In the genomic region with DNA sequence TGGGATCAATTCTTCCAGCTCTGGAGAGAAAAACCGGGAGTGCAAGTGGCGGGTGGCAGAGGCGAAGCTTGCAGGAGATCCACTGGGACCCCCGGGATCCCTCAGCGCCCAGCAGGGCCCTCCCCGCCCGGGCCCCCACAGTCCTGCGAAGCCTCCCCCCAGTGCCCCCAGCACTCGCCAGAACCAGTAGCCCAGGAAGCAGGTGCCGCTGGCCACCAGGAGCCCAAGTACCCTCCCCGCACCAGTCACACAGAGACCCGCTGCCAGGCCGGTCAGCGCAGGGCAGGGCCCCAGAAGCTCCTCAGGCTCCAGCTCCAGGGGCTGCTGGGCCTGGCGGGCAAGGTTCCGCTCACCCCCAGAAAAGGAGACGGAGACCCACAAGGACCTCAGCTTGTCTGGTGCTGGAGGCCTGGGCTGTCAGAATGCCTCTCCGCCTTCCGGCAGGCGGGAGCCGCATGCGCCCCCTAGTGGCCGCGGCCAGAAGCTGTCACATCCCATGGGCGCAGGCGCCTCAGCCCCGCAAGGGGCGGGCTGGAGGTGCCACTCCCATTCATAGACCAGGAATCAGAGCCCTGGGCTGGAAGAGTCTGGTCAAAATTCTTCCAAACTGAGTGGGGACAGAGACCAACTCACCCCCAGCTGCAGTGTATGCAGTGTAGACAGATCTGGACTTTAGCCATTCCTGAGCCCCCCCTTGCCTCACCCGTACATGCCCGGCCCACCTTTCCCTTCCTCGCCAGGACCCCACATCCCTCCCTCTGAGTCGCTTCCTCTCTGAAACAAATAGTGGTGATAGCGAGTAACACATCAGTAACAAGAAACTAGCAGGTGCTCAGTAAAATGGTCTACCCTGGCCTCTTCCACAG, we compare ENCODE assay signal across 12 cellular contexts.
DNase-seq lines count a peak whose midpoint lies in the region; ATAC-seq, FAIRE-seq and TF ChIP-seq lines count a peak whose summit lies in the region.
"Had no signal": no experiment of that assay in that cellular context is flagged by ENCODE, and none has a peak within 500 bp of the region (broad histone marks: within the 10 kb centered on the region; RNA-seq: fewer than 3 reads in every experiment).

No MANE protein-coding gene starts in this region.

- ATAC-seq in GM12878 = no peak
- ATAC-seq: activated naive CD8-positive, alpha-beta T cell treated with anti-CD3 and anti-CD28 coated beads, Interleukin-2, amount 50 U/mL, for 24 hours had no signal

- in situ Hi-C loops in mammary epithelial cell (cut with MboI; ENCODE audit: low sequenced_read_pairs in 2 of 2) (no loop called here), GM12878 (cut with MboI) (no loop called here)

- CTCF ChIA-PET in MCF 10A (lab: Yijun Ruan, JAX) = interaction anchor here (0.7 to 0.8 kb wide), 2 partner anchors 10 to 204 kb away, joined by 3 read pairs; no protein-coding TSS in a partner anchor
- CTCF ChIA-PET in mammary epithelial cell (lab: Charles Lee; ENCODE audit: low non-redundant PET) = no interaction called here
- CTCF ChIA-PET in GM12878 (lab: Yijun Ruan, JAX) = no interaction called here

- TF ChIP-seq RAD21 in GM12878 (IDR thresholded peaks at IDR 0.05; ENCODE audit: insufficient read depth, low read depth, low read length) = no peak

- no peak overlapping the region for H2AFZ ChIP-seq in mammary epithelial cell (ENCODE audit: low read depth, low read length)
- no peak overlapping the region for H2AFZ ChIP-seq in Loucy (ENCODE audit: low read length)
- no peak overlapping the region for H2AFZ ChIP-seq in GM12878 (ENCODE audit: control insufficient read depth, low read depth, low read length)
- H2AFZ ChIP-seq in osteoblast (ENCODE audit: low read length) = no peak overlapping the region

- no peaks in the 10 kb centered on the region for H3K79me2 ChIP-seq in mammary epithelial cell (ENCODE audit: insufficient read depth, low read length)
- no peaks in the 10 kb centered on the region for H3K79me2 ChIP-seq in Loucy (ENCODE audit: insufficient read depth, low read length)
- no peaks in the 10 kb centered on the region for H3K79me2 ChIP-seq in GM12878 (ENCODE audit: control insufficient read depth, insufficient read depth, low read length)
- H3K79me2 ChIP-seq in osteoblast (ENCODE audit: insufficient read depth, low read length) = no peaks in the 10 kb centered on the region

- no peak overlapping the region for H3K4me3 Mint-ChIP-seq in MCF 10A (ENCODE audit: unreplicated experiment)
- H3K4me3 Mint-ChIP-seq: activated naive CD8-positive, alpha-beta T cell treated with anti-CD3 and anti-CD28 coated beads, Interleukin-2, amount 50 U/mL, for 24 hours had no signal

- H3K4me3 ChIP-seq in mammary epithelial cell (replicated peaks in 1 of 3; ENCODE audit: insufficient read depth in 1 of 3, low read depth in 2 of 3, low read length in 3 of 3) (no peak overlapping the region), Loucy (ENCODE audit: low read length, poor library complexity, severe bottlenecking) (no peak overlapping the region), GM12878 (no peak overlapping the region), osteoblast (ENCODE audit: insufficient read depth, low read length) (no peak overlapping the region)
- H3K4me3 ChIP-seq: colonic mucosa had no signal

- 79% methylated on average over 19 of the region's 33 CpGs for WGBS in mammary epithelial cell (ENCODE audit: low coverage, missing lambda C conversion rate)
- 69% methylated on average over 29 of the region's 33 CpGs for WGBS in GM12878 (ENCODE audit: insufficient coverage, insufficient replicate concordance, low lambda C conversion rate, missing lambda C conversion rate)

- H3K9me3 ChIP-seq in mammary epithelial cell (replicated peaks; ENCODE audit: insufficient read depth, low read length) (peaks cover 37% of the 10 kb centered on the region), Loucy (ENCODE audit: insufficient read depth, low read depth, low read length) (peaks cover 4% of the 10 kb centered on the region; the same call in 1 of the 2 replicates), GM12878 (replicated peaks; ENCODE audit: control insufficient read depth, insufficient read depth, low read length) (no peaks in the 10 kb centered on the region; the same call in 2 of the 3 replicates), osteoblast (ENCODE audit: low read depth, low read length) (no peaks in the 10 kb centered on the region)
- H3K9me3 ChIP-seq: colonic mucosa had no signal

- H3K27ac Mint-ChIP-seq in MCF 10A (ENCODE audit: low read depth, unreplicated experiment) = no peak overlapping the region
- H3K27ac Mint-ChIP-seq: activated naive CD8-positive, alpha-beta T cell treated with anti-CD3 and anti-CD28 coated beads, Interleukin-2, amount 50 U/mL, for 24 hours had no signal

- no peaks in the 10 kb centered on the region for H3F3A ChIP-seq in Loucy (ENCODE audit: low read depth)

- no peaks in the 10 kb centered on the region for H3K4me1 Mint-ChIP-seq in MCF 10A (ENCODE audit: insufficient read depth, unreplicated experiment)
- H3K4me1 Mint-ChIP-seq: activated naive CD8-positive, alpha-beta T cell treated with anti-CD3 and anti-CD28 coated beads, Interleukin-2, amount 50 U/mL, for 24 hours had no signal

- no peaks in the 10 kb centered on the region for H3K9me2 ChIP-seq in Loucy (replicated peaks; ENCODE audit: low read depth, low read length)

- TF ChIP-seq EP300 in GM12878 (IDR thresholded peaks at IDR 0.05; ENCODE audit: borderline replicate concordance in 1 of 2, control insufficient read depth in 1 of 2, low read depth in 2 of 2, low read length in 2 of 2) = no peak

- H3K9me3 Mint-ChIP-seq in MCF 10A (ENCODE audit: unreplicated experiment) = peaks cover 21% of the 10 kb centered on the region

- POLR2A ChIA-PET in MCF 10A (lab: Yijun Ruan, JAX) (no interaction called here), GM12878 (lab: Charles Lee) (no interaction called here)

- SMC1A ChIA-PET in GM12878 (lab: Charles Lee; ENCODE audit: uncharacterized antibody, unreplicated experiment) = no interaction called here

- dilution Hi-C loops in mammary epithelial cell (cut with HindIII; ENCODE audit: low sequenced_read_pairs) = no loop called here

- RAD21 ChIA-PET in GM12878 (lab: Charles Lee; ENCODE audit: unreplicated experiment) = no interaction called here

- H3K36me3 ChIP-seq in mammary epithelial cell (ENCODE audit: insufficient read depth, low read length) (no peaks in the 10 kb centered on the region), Loucy (ENCODE audit: insufficient read depth, low read length) (no peaks in the 10 kb centered on the region), GM12878 (ENCODE audit: control insufficient read depth in 2 of 2, insufficient read depth in 2 of 2, low read length in 1 of 2) (no peaks in the 10 kb centered on the region), osteoblast (ENCODE audit: insufficient read depth, low read length) (no peaks in the 10 kb centered on the region)
- H3K36me3 ChIP-seq: colonic mucosa had no signal

- H3K27ac ChIP-seq in mammary epithelial cell (ENCODE audit: insufficient read depth, low read depth, low read length) (no peak overlapping the region), GM12878 (ENCODE audit: control insufficient read depth, insufficient read depth) (no peak overlapping the region), osteoblast (ENCODE audit: low read depth, low read length) (no peak overlapping the region)
- H3K27ac ChIP-seq: colonic mucosa had no signal

- DNase-seq in MCF 10A (ENCODE audit: unreplicated experiment) (no peak), mammary epithelial cell (no peak), GM12878 (ENCODE audit: low read depth, low spot score) (no peak), AG08396 (ENCODE audit: low spot score) (no peak), D341Med (ENCODE audit: low spot score) (no peak), GM03348 (ENCODE audit: low spot score) (no peak), osteoblast (ENCODE audit: insufficient read length, low spot score, missing footprints) (no peak)
- DNase-seq: activated CD8-positive, alpha-beta memory T cell treated with anti-CD3 and anti-CD28 coated beads, Interleukin-2, amount 50 U/mL, for 4 hours; activated naive CD8-positive, alpha-beta T cell treated with anti-CD3 and anti-CD28 coated beads, Interleukin-2, amount 50 U/mL, for 24 hours; colonic mucosa; mesenchymal stem cell had no signal

- H4K20me1 ChIP-seq in mammary epithelial cell (ENCODE audit: insufficient read depth, low read length) (no peaks in the 10 kb centered on the region), Loucy (ENCODE audit: insufficient read depth, low read length, poor library complexity, severe bottlenecking) (no peaks in the 10 kb centered on the region), GM12878 (ENCODE audit: control insufficient read depth, insufficient read depth) (no peaks in the 10 kb centered on the region), osteoblast (ENCODE audit: insufficient read depth, low read length) (no peaks in the 10 kb centered on the region)

- H3K4me2 ChIP-seq in mammary epithelial cell (ENCODE audit: insufficient read depth, low read depth, low read length) = no peak overlapping the region
- no peak overlapping the region for H3K4me2 ChIP-seq in Loucy (ENCODE audit: low read depth, low read length, poor library complexity, severe bottlenecking)
- no peak overlapping the region for H3K4me2 ChIP-seq in GM12878 (ENCODE audit: control insufficient read depth, insufficient read depth)
- no peak overlapping the region for H3K4me2 ChIP-seq in osteoblast (ENCODE audit: insufficient read depth, low read length)

- intact Hi-C loops in MCF 10A (cut with micrococcal nuclease) (no loop called here), mammary epithelial cell (cut with micrococcal nuclease) (no loop called here), GM12878 (cut with micrococcal nuclease; ENCODE audit: unreplicated experiment) (no loop called here)

- H3K4me1 ChIP-seq in mammary epithelial cell (ENCODE audit: insufficient read depth, low read length) (no peaks in the 10 kb centered on the region), Loucy (ENCODE audit: insufficient read depth, low read length, poor library complexity, severe bottlenecking) (no peaks in the 10 kb centered on the region), GM12878 (ENCODE audit: control insufficient read depth, insufficient read depth, low read length) (no peaks in the 10 kb centered on the region), osteoblast (ENCODE audit: insufficient read depth, low read length) (no peaks in the 10 kb centered on the region)
- H3K4me1 ChIP-seq: colonic mucosa had no signal

- no peaks in the 10 kb centered on the region for H3K27me3 ChIP-seq in mammary epithelial cell (ENCODE audit: insufficient read depth, low read length)
- H3K27me3 ChIP-seq in Loucy (ENCODE audit: insufficient read depth, low read length, poor library complexity, severe bottlenecking) = no peaks in the 10 kb centered on the region
- no peaks in the 10 kb centered on the region for H3K27me3 ChIP-seq in GM12878 (replicated peaks in 1 of 2; ENCODE audit: control insufficient read depth in 2 of 2, insufficient read depth in 2 of 2, low read length in 1 of 2)
- no peaks in the 10 kb centered on the region for H3K27me3 ChIP-seq in osteoblast (ENCODE audit: insufficient read depth, low read length)
- H3K27me3 ChIP-seq: colonic mucosa had no signal

- no peaks in the 10 kb centered on the region for H3K27me3 Mint-ChIP-seq in MCF 10A (ENCODE audit: insufficient read depth, unreplicated experiment)
- H3K27me3 Mint-ChIP-seq: activated naive CD8-positive, alpha-beta T cell treated with anti-CD3 and anti-CD28 coated beads, Interleukin-2, amount 50 U/mL, for 24 hours had no signal

- no peak for FAIRE-seq in GM12878 (lab: Jason Lieb, UNC)

- BruUV-seq in MCF 10A (replicated peaks; lab: Mats Ljungman, UMichigan) = no TSS peak
- BruUV-seq in mammary epithelial cell (replicated peaks; lab: Mats Ljungman, UMichigan) = no TSS peak
- no TSS peak for BruUV-seq in GM12878 (replicated peaks; lab: Mats Ljungman, UMichigan)

- TF ChIP-seq CTCF in MCF 10A (IDR thresholded peaks at IDR 0.05; ENCODE audit: unreplicated experiment) = peak; percentile 19
- TF ChIP-seq CTCF in mammary epithelial cell (conservative IDR thresholded peaks at IDR 0.05 in 1 of 2, IDR thresholded peaks at IDR 0.05 in 1 of 2; ENCODE audit: extremely low read depth in 1 of 2, insufficient read depth in 1 of 2, low read depth in 1 of 2, low read length in 2 of 2) = no peak
- TF ChIP-seq CTCF in Loucy (conservative IDR thresholded peaks at IDR 0.05; ENCODE audit: low read length) = 0 out of 2 replicates have a peak, but pooled peaks have one; percentile 31
- TF ChIP-seq CTCF in GM12878 (IDR thresholded peaks at IDR 0.05 in 2 of 3, conservative IDR thresholded peaks at IDR 0.05 in 1 of 3; ENCODE audit: control insufficient read depth in 2 of 3, extremely low read depth in 1 of 3, insufficient read depth in 1 of 3, low read depth in 3 of 3, low read length in 3 of 3) = peak in 2 of 3 experiments; percentile 6 to 43; a peak in 1 of 6 replicates
- no peak for TF ChIP-seq CTCF in osteoblast (IDR thresholded peaks at IDR 0.05; ENCODE audit: extremely low read depth, low read depth, low read length)

- H3K9ac ChIP-seq in mammary epithelial cell (ENCODE audit: insufficient read depth, low read length) (no peak overlapping the region), Loucy (ENCODE audit: low read depth, low read length, poor library complexity, severe bottlenecking) (no peak overlapping the region), GM12878 (ENCODE audit: control insufficient read depth, insufficient read depth, low read length) (no peak overlapping the region)

- no peaks in the 10 kb centered on the region for H3K36me3 Mint-ChIP-seq in MCF 10A (ENCODE audit: insufficient read depth, unreplicated experiment)

- no peak for TF ChIP-seq POLR2A in GM12878 (IDR thresholded peaks at IDR 0.05; ENCODE audit: low read depth, low read length)

Comparison
In these comparisons a context has a peak if more than half of its experiments do, and no peak if none do; other contexts are left out.
1. CTCF ChIP-seq: peak in MCF 10A (single experiment), Loucy (single experiment) and GM12878 (2 of 3); none in mammary epithelial cell (0 of 2) and osteoblast (single experiment).